In genomic region chr7:100484636-100485114, GRCh38 we compare ENCODE assay signal across 13 cellular contexts. TPM values are rescaled to one million over a fixed set of nuclear protein-coding genes. Genes with fewer than 3 reads are reported as not detected.
A peak's percentile ranks its signal among the peaks of the same experiment; 100 is the strongest.
DNase-seq lines count a peak whose midpoint lies in the region; ATAC-seq and TF ChIP-seq lines count a peak whose summit lies in the region.
"Had no signal": no experiment of that assay in that cellular context is flagged by ENCODE, and none has a peak within 500 bp of the region (broad histone marks: within the 10 kb centered on the region; RNA-seq: fewer than 3 reads in every experiment).

No MANE protein-coding gene starts in this region.

- DNase-seq in MCF 10A (ENCODE audit: unreplicated experiment), result no peak
- DNase-seq in mammary epithelial cell, result no peak
- no peak for DNase-seq in activated T-helper 1 cell treated with anti-CD3 and anti-CD28 coated beads, Interleukin-12 subunit alpha, Interleukin-12 subunit beta, Interleukin-2, Interleukin-4 antibody, amounts not matched to agents 30 ng/mL and 10 ng/mL and 1 ng/mL, durations not matched to agents 14 hours and 24 hours and 36 hours (ENCODE audit: low spot score)
- no peak for DNase-seq in type B pancreatic cell (ENCODE audit: extremely low spot score, unreplicated experiment)
- no peak for DNase-seq in ascending aorta (ENCODE audit: low spot score in 2 of 2)
- DNase-seq: NCI-H187 treated with DMSO at 0.1 percent for 48 hours had no signal

- dilution Hi-C loops in mammary epithelial cell (cut with HindIII; ENCODE audit: low sequenced_read_pairs), result no loop called here

- peaks cover 5% of the 10 kb centered on the region for H3K4me1 ChIP-seq in mammary epithelial cell (ENCODE audit: insufficient read depth, low read length)
- peaks cover 8% of the 10 kb centered on the region; the same call in 1 of the 2 replicates for H3K4me1 ChIP-seq in iPS-20b (ENCODE audit: insufficient read depth, low read length)
- H3K4me1 ChIP-seq in ascending aorta, result peaks cover 5 to 12% of the 10 kb centered on the region in 2 donors

- TF ChIP-seq CTCF in MCF 10A (IDR thresholded peaks at IDR 0.05; ENCODE audit: unreplicated experiment) (no peak), mammary epithelial cell (conservative IDR thresholded peaks at IDR 0.05 in 1 of 2, IDR thresholded peaks at IDR 0.05 in 1 of 2; ENCODE audit: extremely low read depth in 1 of 2, insufficient read depth in 1 of 2, low read depth in 1 of 2, low read length in 2 of 2) (no peak), type B pancreatic cell (conservative IDR thresholded peaks at IDR 0.05) (no peak), ascending aorta (IDR thresholded peaks at IDR 0.05) (no peak)

- H3K9me3 ChIP-seq in mammary epithelial cell (replicated peaks; ENCODE audit: insufficient read depth, low read length) (no peaks in the 10 kb centered on the region), iPS-20b (ENCODE audit: insufficient read depth, low read depth, low read length) (no peaks in the 10 kb centered on the region), ascending aorta (no peaks in the 10 kb centered on the region)
- H3K9me3 ChIP-seq: ovary had no signal

- H3K36me3 ChIP-seq in mammary epithelial cell (ENCODE audit: insufficient read depth, low read length) (no peaks in the 10 kb centered on the region), iPS-20b (ENCODE audit: insufficient read depth, low read depth, low read length) (no peaks in the 10 kb centered on the region), ascending aorta (no peaks in the 10 kb centered on the region)
- H3K36me3 ChIP-seq: ovary had no signal

- H3K27ac Mint-ChIP-seq in MCF 10A (ENCODE audit: low read depth, unreplicated experiment) (peak overlapping the region; percentile 14), type B pancreatic cell (peak overlapping the region; percentile 16)
- peak overlapping the region; percentile 1 for H3K27ac Mint-ChIP-seq in activated T-helper 1 cell treated with anti-CD3 and anti-CD28 coated beads, Interleukin-12 subunit alpha, Interleukin-12 subunit beta, Interleukin-2, Interleukin-4 antibody, amounts not matched to agents 30 ng/mL and 10 ng/mL and 1 ng/mL, durations not matched to agents 14 hours and 24 hours and 36 hours

- no peak overlapping the region for H2AFZ ChIP-seq in mammary epithelial cell (ENCODE audit: low read depth, low read length)

- no peak overlapping the region for H3K27ac ChIP-seq in mammary epithelial cell (ENCODE audit: insufficient read depth, low read depth, low read length)
- H3K27ac ChIP-seq in iPS-20b (ENCODE audit: low read length), result no peak overlapping the region
- H3K27ac ChIP-seq in ascending aorta, result no peak overlapping the region
- H3K27ac ChIP-seq: GM23248, HL-60 had no signal

- peaks cover 5% of the 10 kb centered on the region for H3K4me1 Mint-ChIP-seq in MCF 10A (ENCODE audit: insufficient read depth, unreplicated experiment)
- H3K4me1 Mint-ChIP-seq in activated T-helper 1 cell treated with anti-CD3 and anti-CD28 coated beads, Interleukin-12 subunit alpha, Interleukin-12 subunit beta, Interleukin-2, Interleukin-4 antibody, amounts not matched to agents 30 ng/mL and 10 ng/mL and 1 ng/mL, durations not matched to agents 14 hours and 24 hours and 36 hours (ENCODE audit: low read depth), result peaks cover 8% of the 10 kb centered on the region
- peaks cover 19% of the 10 kb centered on the region for H3K4me1 Mint-ChIP-seq in type B pancreatic cell (ENCODE audit: unreplicated experiment)

- H3K27me3 Mint-ChIP-seq in MCF 10A (ENCODE audit: insufficient read depth, unreplicated experiment), result no peaks in the 10 kb centered on the region
- H3K27me3 Mint-ChIP-seq in activated T-helper 1 cell treated with anti-CD3 and anti-CD28 coated beads, Interleukin-12 subunit alpha, Interleukin-12 subunit beta, Interleukin-2, Interleukin-4 antibody, amounts not matched to agents 30 ng/mL and 10 ng/mL and 1 ng/mL, durations not matched to agents 14 hours and 24 hours and 36 hours (ENCODE audit: insufficient read depth), result peaks cover 9% of the 10 kb centered on the region
- no peaks in the 10 kb centered on the region for H3K27me3 Mint-ChIP-seq in type B pancreatic cell

- H3K27me3 ChIP-seq in mammary epithelial cell (ENCODE audit: insufficient read depth, low read length), result no peaks in the 10 kb centered on the region
- peaks cover 4% of the 10 kb centered on the region; the same call in 1 of the 2 replicates for H3K27me3 ChIP-seq in iPS-20b (ENCODE audit: insufficient read depth, low read length)
- no peaks in the 10 kb centered on the region for H3K27me3 ChIP-seq in ascending aorta
- H3K27me3 ChIP-seq: ovary had no signal

- in situ Hi-C loops in mammary epithelial cell (cut with MboI; ENCODE audit: low sequenced_read_pairs in 2 of 2), result no loop called here

- CTCF ChIA-PET in MCF 10A (lab: Yijun Ruan, JAX), result interaction anchor here (1.6 kb wide), 1 partner anchor 75 kb away, joined by 4 read pairs; no protein-coding TSS in a partner anchor
- CTCF ChIA-PET in mammary epithelial cell (lab: Charles Lee; ENCODE audit: low non-redundant PET), result no interaction called here

- 100% methylated on average over 6 of the region's 8 CpGs for WGBS in mammary epithelial cell (ENCODE audit: low coverage, missing lambda C conversion rate)

- no peak for ATAC-seq in HG02970 (IDR thresholded peaks at IDR 0.05; ENCODE audit: low FRiP score, unreplicated experiment)
- ATAC-seq in GM21367 (IDR thresholded peaks at IDR 0.05; ENCODE audit: unreplicated experiment), result no peak

- peak overlapping the region; percentile 18 for H3K4me3 Mint-ChIP-seq in MCF 10A (ENCODE audit: unreplicated experiment)
- H3K4me3 Mint-ChIP-seq in activated T-helper 1 cell treated with anti-CD3 and anti-CD28 coated beads, Interleukin-12 subunit alpha, Interleukin-12 subunit beta, Interleukin-2, Interleukin-4 antibody, amounts not matched to agents 30 ng/mL and 10 ng/mL and 1 ng/mL, durations not matched to agents 14 hours and 24 hours and 36 hours, result peak overlapping the region; percentile 62
- peak overlapping the region; percentile 84 for H3K4me3 Mint-ChIP-seq in type B pancreatic cell

- no peaks in the 10 kb centered on the region for H3K79me2 ChIP-seq in mammary epithelial cell (ENCODE audit: insufficient read depth, low read length)

- intact Hi-C loops in MCF 10A (cut with micrococcal nuclease) (no loop called here), mammary epithelial cell (cut with micrococcal nuclease) (no loop called here), ascending aorta (cut with DNase I) (loop anchor here (5.0 kb wide), 2 partner anchors 208 to 368 kb away; partner anchors contain the start of genes GIGYF1 and SLC12A9)
- intact Hi-C loops in activated T-helper 1 cell treated with anti-CD3 and anti-CD28 coated beads, Interleukin-12 subunit alpha, Interleukin-12 subunit beta, Interleukin-2, Interleukin-4 antibody, amounts not matched to agents 30 ng/mL and 10 ng/mL and 1 ng/mL, durations not matched to agents 14 hours and 24 hours and 36 hours (cut with micrococcal nuclease), result no loop called here

- H3K9ac ChIP-seq in mammary epithelial cell (ENCODE audit: insufficient read depth, low read length) (no peak overlapping the region), iPS-20b (ENCODE audit: low read depth, low read length) (0 out of 2 replicates have a peak overlapping the region, but pooled peaks have one; percentile 30)
- H3K9ac ChIP-seq: GM23248 had no signal

- no peaks in the 10 kb centered on the region for H3K9me3 Mint-ChIP-seq in MCF 10A (ENCODE audit: unreplicated experiment)
- no peaks in the 10 kb centered on the region for H3K9me3 Mint-ChIP-seq in activated T-helper 1 cell treated with anti-CD3 and anti-CD28 coated beads, Interleukin-12 subunit alpha, Interleukin-12 subunit beta, Interleukin-2, Interleukin-4 antibody, amounts not matched to agents 30 ng/mL and 10 ng/mL and 1 ng/mL, durations not matched to agents 14 hours and 24 hours and 36 hours
- no peaks in the 10 kb centered on the region for H3K9me3 Mint-ChIP-seq in type B pancreatic cell

- H3K36me3 Mint-ChIP-seq in MCF 10A (ENCODE audit: insufficient read depth, unreplicated experiment) (peaks cover 12% of the 10 kb centered on the region), type B pancreatic cell (no peaks in the 10 kb centered on the region)
- no peaks in the 10 kb centered on the region for H3K36me3 Mint-ChIP-seq in activated T-helper 1 cell treated with anti-CD3 and anti-CD28 coated beads, Interleukin-12 subunit alpha, Interleukin-12 subunit beta, Interleukin-2, Interleukin-4 antibody, amounts not matched to agents 30 ng/mL and 10 ng/mL and 1 ng/mL, durations not matched to agents 14 hours and 24 hours and 36 hours (ENCODE audit: low read depth)

- H3K4me2 ChIP-seq in mammary epithelial cell (ENCODE audit: insufficient read depth, low read depth, low read length), result no peak overlapping the region

- H4K20me1 ChIP-seq in mammary epithelial cell (ENCODE audit: insufficient read depth, low read length), result no peaks in the 10 kb centered on the region

- BruUV-seq in MCF 10A (replicated peaks; lab: Mats Ljungman, UMichigan) (no TSS peak), mammary epithelial cell (replicated peaks; lab: Mats Ljungman, UMichigan) (no TSS peak)

- H3K4me3 ChIP-seq in mammary epithelial cell (replicated peaks in 1 of 3; ENCODE audit: insufficient read depth in 1 of 3, low read depth in 2 of 3, low read length in 3 of 3) (no peak overlapping the region), iPS-20b (ENCODE audit: low read length) (peak overlapping the region; percentile 72; the same call in 1 of the 2 replicates), ascending aorta (no peak overlapping the region)
- H3K4me3 ChIP-seq: GM23248 had no signal

- POLR2A ChIA-PET in MCF 10A (lab: Yijun Ruan, JAX), result interaction anchor here (0.6 kb wide), 1 partner anchor 143 kb away, joined by 3 read pairs; no protein-coding TSS in a partner anchor

RNA-seq across cellular contexts. Expression of gene NYAP1, which starts 0.9 kb away (rescaled TPM):
- total RNA-seq in MCF 10A (2022) (0.21 TPM in 1 of 2 replicates, not detected in the other), mammary epithelial cell (under 1 TPM; 0.33 to 0.80 TPM), type B pancreatic cell (ENCODE audit: low replicate concordance) (2.1 and 6.3 TPM in 2 replicates), ascending aorta (0.96 TPM)
- 0.09 TPM for polyA plus RNA-seq in mammary epithelial cell
- polyA minus RNA-seq in mammary epithelial cell, result not detected
- 0.23 and 0.37 TPM in 2 replicates for total RNA-seq in activated T-helper 1 cell treated with anti-CD3 and anti-CD28 coated beads, Interleukin-12 subunit alpha, Interleukin-12 subunit beta, Interleukin-2, Interleukin-4 antibody, amounts not matched to agents 30 ng/mL and 10 ng/mL and 1 ng/mL, durations not matched to agents 14 hours and 24 hours and 36 hours
- total RNA-seq: GM23248, RPMI7951 had no signal
- polyA plus RNA-seq: GM23248 had no signal

RNA-seq across cellular contexts. Expression of gene TSC22D4, which starts 5.7 kb away (rescaled TPM):
- 36.0 and 43.8 TPM in 2 replicates for total RNA-seq in MCF 10A (2022)
- 10 to 100 TPM; 12.0 to 35.2 TPM for total RNA-seq in mammary epithelial cell
- polyA plus RNA-seq in mammary epithelial cell, result 20.6 TPM
- 14.0 TPM for polyA minus RNA-seq in mammary epithelial cell
- 126 and 134 TPM in 2 replicates for total RNA-seq in activated T-helper 1 cell treated with anti-CD3 and anti-CD28 coated beads, Interleukin-12 subunit alpha, Interleukin-12 subunit beta, Interleukin-2, Interleukin-4 antibody, amounts not matched to agents 30 ng/mL and 10 ng/mL and 1 ng/mL, durations not matched to agents 14 hours and 24 hours and 36 hours
- 45.3 and 57.6 TPM in 2 replicates for total RNA-seq in type B pancreatic cell (ENCODE audit: low replicate concordance)
- total RNA-seq in ascending aorta, result 68.2 TPM

RNA-seq across cellular contexts. Expression of gene SPACDR, which starts 20.6 kb away (rescaled TPM):
- total RNA-seq in MCF 10A (2022) (0.49 and 0.74 TPM in 2 replicates), mammary epithelial cell (under 1 TPM in 1 of 2 donors, not detected in 1; 0.59 TPM), type B pancreatic cell (ENCODE audit: low replicate concordance) (1.4 and 2.8 TPM in 2 replicates), ascending aorta (not detected)
- polyA plus RNA-seq in mammary epithelial cell, result 0.33 TPM
- polyA minus RNA-seq in mammary epithelial cell, result not detected
- 2.8 and 2.9 TPM in 2 replicates for total RNA-seq in activated T-helper 1 cell treated with anti-CD3 and anti-CD28 coated beads, Interleukin-12 subunit alpha, Interleukin-12 subunit beta, Interleukin-2, Interleukin-4 antibody, amounts not matched to agents 30 ng/mL and 10 ng/mL and 1 ng/mL, durations not matched to agents 14 hours and 24 hours and 36 hours
- total RNA-seq: GM23248, RPMI7951 had no signal

RNA-seq across cellular contexts. Expression of gene PPP1R35, which starts 48.4 kb away (rescaled TPM):
- total RNA-seq in MCF 10A (2022), result 38.5 and 45.3 TPM in 2 replicates
- 10 to 100 TPM; 13.8 to 36.3 TPM for total RNA-seq in mammary epithelial cell
- 20.3 TPM for polyA plus RNA-seq in mammary epithelial cell
- polyA minus RNA-seq in mammary epithelial cell, result 19.4 TPM
- 57.6 and 58.6 TPM in 2 replicates for total RNA-seq in activated T-helper 1 cell treated with anti-CD3 and anti-CD28 coated beads, Interleukin-12 subunit alpha, Interleukin-12 subunit beta, Interleukin-2, Interleukin-4 antibody, amounts not matched to agents 30 ng/mL and 10 ng/mL and 1 ng/mL, durations not matched to agents 14 hours and 24 hours and 36 hours
- total RNA-seq in type B pancreatic cell (ENCODE audit: low replicate concordance), result 31.4 and 33.8 TPM in 2 replicates
- total RNA-seq in ascending aorta, result 35.2 TPM

RNA-seq across cellular contexts. Expression of gene AGFG2, which starts 54.3 kb away (rescaled TPM):
- 8.4 and 11.9 TPM in 2 replicates for total RNA-seq in MCF 10A (2022)
- 10 to 100 TPM in 1 of 2 donors, 1 to 10 TPM in 1; 8.0 to 10.9 TPM for total RNA-seq in mammary epithelial cell
- 4.0 TPM for polyA plus RNA-seq in mammary epithelial cell
- 11.4 TPM for polyA minus RNA-seq in mammary epithelial cell
- total RNA-seq in activated T-helper 1 cell treated with anti-CD3 and anti-CD28 coated beads, Interleukin-12 subunit alpha, Interleukin-12 subunit beta, Interleukin-2, Interleukin-4 antibody, amounts not matched to agents 30 ng/mL and 10 ng/mL and 1 ng/mL, durations not matched to agents 14 hours and 24 hours and 36 hours, result 113 and 124 TPM in 2 replicates
- 16.3 and 21.0 TPM in 2 replicates for total RNA-seq in type B pancreatic cell (ENCODE audit: low replicate concordance)
- total RNA-seq in ascending aorta, result 30.0 TPM

Comparison
In these comparisons a context has a peak if more than half of its experiments do, and no peak if none do; other contexts are left out.
1. H3K4me3 Mint-ChIP-seq: peak in every context shown above with its lines; median percentile 84 in type B pancreatic cell; 62 in activated T-helper 1 cell treated with anti-CD3 and anti-CD28 coated beads, Interleukin-12 subunit alpha, Interleukin-12 subunit beta, Interleukin-2, Interleukin-4 antibody, amounts not matched to agents 30 ng/mL and 10 ng/mL and 1 ng/mL, durations not matched to agents 14 hours and 24 hours and 36 hours; 18 in MCF 10A.